Comparison of ENCODE assay signal across 1 cellular context in genomic region chr19:54096642-54097106, GRCh38.
TF ChIP-seq lines count a peak whose summit lies in the region.

No MANE protein-coding gene starts in this region.

TF ChIP-seq in HepG2, 621 proteins besides CTCF, POLR2A, EP300 and RAD21 (continued from another document):
- TF ChIP-seq ZNF770 (CRISPR knock-in tag; IDR thresholded peaks at IDR 0.05) (peak; percentile 65; the same call in 1 of the 2 replicates), PATZ1 (CRISPR knock-in tag; IDR thresholded peaks at IDR 0.05) (0 out of 2 replicates have a peak, but pooled peaks have one; percentile 22), HNRNPUL1 (IDR thresholded peaks at IDR 0.05; ENCODE audit: low read depth, low read length) (no peak)
